8 cellular contexts compared by ENCODE assay signal in the genomic region with DNA sequence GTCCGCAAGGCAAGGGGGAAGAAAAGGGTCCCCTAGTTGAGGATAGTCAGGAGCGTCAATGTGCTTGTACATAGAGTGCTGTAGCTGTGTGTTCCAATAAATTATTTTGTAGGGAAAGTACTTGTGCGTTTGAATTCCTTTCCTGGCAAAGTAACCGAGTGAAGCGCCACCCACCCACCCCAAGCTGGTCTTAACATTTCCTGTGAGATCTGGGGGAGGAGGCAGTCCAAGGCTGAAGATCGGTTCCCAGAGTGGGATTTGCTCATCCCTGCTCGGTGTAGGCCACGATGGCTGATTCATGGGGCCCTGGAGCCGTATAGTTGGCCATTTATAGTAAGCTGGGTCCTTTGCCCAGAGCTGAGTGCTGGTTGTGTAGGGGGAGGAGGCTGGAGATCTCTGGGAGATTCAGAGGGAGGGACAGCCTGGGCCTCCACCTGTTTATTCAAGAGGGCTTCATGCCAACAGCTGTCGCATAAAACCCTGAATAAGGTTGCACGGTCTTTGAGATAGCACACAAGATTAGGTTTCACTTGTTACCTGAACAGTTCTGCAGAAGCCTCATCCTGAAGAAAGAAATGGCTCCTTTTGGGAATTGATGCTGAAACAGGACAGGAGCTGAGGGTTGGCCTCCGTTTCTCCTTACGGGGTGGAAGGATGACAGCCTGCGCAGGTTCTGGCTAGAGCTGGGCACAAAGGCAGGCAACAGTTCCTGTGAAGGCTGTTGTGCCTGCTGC. TPM values are rescaled to one million over a fixed set of nuclear protein-coding genes. Genes with fewer than 3 reads are reported as not detected.
DNase-seq lines count a peak whose midpoint lies in the region; ATAC-seq and TF ChIP-seq lines count a peak whose summit lies in the region.

No MANE protein-coding gene starts in this region.

- peak overlapping the region; percentile 22 for H3K9ac ChIP-seq in OCI-LY1 (ENCODE audit: low read length)
- peak overlapping the region; percentile 88 for H3K9ac ChIP-seq in mammary epithelial cell (ENCODE audit: insufficient read depth, low read length)

- H3K4me3 ChIP-seq in OCI-LY1 (ENCODE audit: low read depth, low read length, poor library complexity, severe bottlenecking): peak overlapping the region; percentile 95
- H3K4me3 ChIP-seq in mammary epithelial cell (replicated peaks in 1 of 3; ENCODE audit: insufficient read depth in 1 of 3, low read depth in 2 of 3, low read length in 3 of 3): peak overlapping the region; percentile 14 to 96 (median 93)
- H3K4me3 ChIP-seq in lower lobe of right lung: peak overlapping the region; percentile 100
- peak overlapping the region; percentile 84 to 90 for H3K4me3 ChIP-seq in tibial artery

- ATAC-seq in lower lobe of right lung (no peak), GM18873 (IDR thresholded peaks at IDR 0.05; ENCODE audit: low FRiP score, unreplicated experiment) (no peak)

- peak; percentile 25 to 38 for DNase-seq in stimulated activated CD4-positive, alpha-beta T cell treated with anti-CD3 and anti-CD28 coated beads, Interleukin-2, amount 100 ng/mL, for 24 hours
- no peak for DNase-seq in stimulated activated CD4-positive, alpha-beta T cell treated with anti-CD3 and anti-CD28 coated beads, Interleukin-4, amount 100 ng/mL, for 1 hour
- DNase-seq in mammary epithelial cell (peak; percentile 47), lower lobe of right lung (peak; percentile 28), tibial artery (peak in 1 of 2 donors; percentile 81), GDM1 (lab: John Stamatoyannopoulos, UW) (no peak)

- H3K4me2 ChIP-seq in OCI-LY1 (ENCODE audit: low read length) (peak overlapping the region; percentile 73), mammary epithelial cell (ENCODE audit: insufficient read depth, low read depth, low read length) (peak overlapping the region; percentile 90)

- H3K9me2 ChIP-seq in OCI-LY1 (ENCODE audit: low read depth, low read length): no peaks in the 10 kb centered on the region

- no peaks in the 10 kb centered on the region for H3K27me3 ChIP-seq in OCI-LY1 (ENCODE audit: insufficient read depth, low read length)
- no peaks in the 10 kb centered on the region for H3K27me3 ChIP-seq in mammary epithelial cell (ENCODE audit: insufficient read depth, low read length)
- H3K27me3 ChIP-seq in lower lobe of right lung (ENCODE audit: low read depth): no peaks in the 10 kb centered on the region
- H3K27me3 ChIP-seq in tibial artery: no peaks in the 10 kb centered on the region

- H3K79me2 ChIP-seq in OCI-LY1 (ENCODE audit: insufficient read depth, low read length) (peaks cover 14% of the 10 kb centered on the region), mammary epithelial cell (ENCODE audit: insufficient read depth, low read length) (peaks cover 54% of the 10 kb centered on the region)

- peaks cover 27% of the 10 kb centered on the region for H3F3A ChIP-seq in OCI-LY1 (ENCODE audit: insufficient read depth, low read length)

- H2AFZ ChIP-seq in OCI-LY1 (ENCODE audit: low read length): no peak overlapping the region
- no peak overlapping the region for H2AFZ ChIP-seq in mammary epithelial cell (ENCODE audit: low read depth, low read length)

- in situ Hi-C loops in mammary epithelial cell (cut with MboI; ENCODE audit: low sequenced_read_pairs in 2 of 2): loop anchor here (25.0 kb wide), 1 partner anchor 360 kb away; the partner anchor contains the start of gene CBX7 (in 2 of the 2)

- H3K4me1 ChIP-seq in OCI-LY1 (ENCODE audit: insufficient read depth, low read length, severe bottlenecking) (peaks cover 55% of the 10 kb centered on the region), mammary epithelial cell (ENCODE audit: insufficient read depth, low read length) (peaks cover 20% of the 10 kb centered on the region), lower lobe of right lung (peaks cover 74% of the 10 kb centered on the region), tibial artery (peaks cover 5 to 68% (median 49%) of the 10 kb centered on the region in 4 donors)

- 6% methylated on average over 14 of the region's 14 CpGs for WGBS in mammary epithelial cell (ENCODE audit: low coverage, missing lambda C conversion rate)

- TF ChIP-seq CTCF in OCI-LY1 (IDR thresholded peaks at IDR 0.05; ENCODE audit: low read length) (no peak), mammary epithelial cell (conservative IDR thresholded peaks at IDR 0.05 in 1 of 2, IDR thresholded peaks at IDR 0.05 in 1 of 2; ENCODE audit: extremely low read depth in 1 of 2, insufficient read depth in 1 of 2, low read depth in 1 of 2, low read length in 2 of 2) (no peak), lower lobe of right lung (IDR thresholded peaks at IDR 0.05) (no peak), tibial artery (IDR thresholded peaks at IDR 0.05) (no peak)

- intact Hi-C loops in mammary epithelial cell (cut with micrococcal nuclease) (no loop called here), lower lobe of right lung (cut with DNase I) (no loop called here), tibial artery (cut with DNase I; ENCODE audit: low total_unique reads) (loop anchor here (5.0 to 10.0 kb wide), 3 partner anchors 88 to 370 kb away; partner anchors contain the start of genes CBX7 and TAB1)

- peak overlapping the region; percentile 51 for H3K27ac ChIP-seq in OCI-LY1 (ENCODE audit: low read depth, low read length, poor library complexity, severe bottlenecking)
- H3K27ac ChIP-seq in mammary epithelial cell (ENCODE audit: insufficient read depth, low read depth, low read length): no peak overlapping the region
- H3K27ac ChIP-seq in lower lobe of right lung: peak overlapping the region; percentile 100
- peak overlapping the region; percentile 98 to 99 for H3K27ac ChIP-seq in tibial artery

- dilution Hi-C loops in mammary epithelial cell (cut with HindIII; ENCODE audit: low sequenced_read_pairs): loop anchor here (25.0 kb wide), 1 partner anchor 285 kb away; the partner anchor contains the start of gene PDGFB

- no TSS peak for BruUV-seq in mammary epithelial cell (replicated peaks; lab: Mats Ljungman, UMichigan)

- CTCF ChIA-PET in mammary epithelial cell (lab: Charles Lee; ENCODE audit: low non-redundant PET): no interaction called here

- H4K20me1 ChIP-seq in OCI-LY1 (ENCODE audit: insufficient read depth, low read length): no peaks in the 10 kb centered on the region
- H4K20me1 ChIP-seq in mammary epithelial cell (ENCODE audit: insufficient read depth, low read length): peaks cover 12% of the 10 kb centered on the region

- H3K36me3 ChIP-seq in OCI-LY1 (ENCODE audit: insufficient read depth, low read length): peaks cover 56% of the 10 kb centered on the region
- H3K36me3 ChIP-seq in mammary epithelial cell (ENCODE audit: insufficient read depth, low read length): peaks cover 20% of the 10 kb centered on the region
- peaks cover 51% of the 10 kb centered on the region for H3K36me3 ChIP-seq in lower lobe of right lung
- peaks cover 31 to 69% (median 46%) of the 10 kb centered on the region in 3 donors for H3K36me3 ChIP-seq in tibial artery

- H3K9me3 ChIP-seq in OCI-LY1 (ENCODE audit: low read length) (no peaks in the 10 kb centered on the region), mammary epithelial cell (replicated peaks; ENCODE audit: insufficient read depth, low read length) (no peaks in the 10 kb centered on the region), lower lobe of right lung (no peaks in the 10 kb centered on the region), tibial artery (no peaks in the 10 kb centered on the region)

RNA-seq across cellular contexts. Expression of gene ATF4, which starts 2.4 kb away (rescaled TPM):
- total RNA-seq in mammary epithelial cell: 100 to 1,000 TPM; 598 to 653 TPM
- 904 TPM for polyA plus RNA-seq in mammary epithelial cell
- 327 TPM for polyA minus RNA-seq in mammary epithelial cell
- 327 TPM for total RNA-seq in lower lobe of right lung

RNA-seq across cellular contexts. Expression of gene RPS19BP1, which starts 9.8 kb away (rescaled TPM):
- total RNA-seq in mammary epithelial cell: 10 to 100 TPM; 35.7 to 81.3 TPM
- polyA plus RNA-seq in mammary epithelial cell: 89.0 TPM
- 12.5 TPM for polyA minus RNA-seq in mammary epithelial cell
- 67.9 TPM for total RNA-seq in lower lobe of right lung

RNA-seq across cellular contexts. Expression of gene MIEF1, which starts 20.6 kb away (rescaled TPM):
- total RNA-seq in mammary epithelial cell (10 to 100 TPM; 36.8 to 36.9 TPM), lower lobe of right lung (27.7 TPM)
- polyA plus RNA-seq in mammary epithelial cell: 25.6 TPM
- 40.2 TPM for polyA minus RNA-seq in mammary epithelial cell

RNA-seq across cellular contexts. Expression of gene CACNA1I, which starts 47.8 kb away (rescaled TPM):
- total RNA-seq in mammary epithelial cell (under 1 TPM in 1 of 2 donors, not detected in 1; under 0.01 TPM), lower lobe of right lung (0.21 TPM)
- 0.01 TPM for polyA plus RNA-seq in mammary epithelial cell
- not detected for polyA minus RNA-seq in mammary epithelial cell

Comparison
In these comparisons a context has a peak if more than half of its experiments do, and no peak if none do; other contexts are left out.
1. DNase-seq: peak in stimulated activated CD4-positive, alpha-beta T cell treated with anti-CD3 and anti-CD28 coated beads, Interleukin-2, amount 100 ng/mL, for 24 hours (2 of 2), mammary epithelial cell (single experiment) and lower lobe of right lung (single experiment); none in stimulated activated CD4-positive, alpha-beta T cell treated with anti-CD3 and anti-CD28 coated beads, Interleukin-4, amount 100 ng/mL, for 1 hour (single experiment) and GDM1 (single experiment).
2. Peak in every context shown above with its lines, with median percentiles within 50 percentile points of each other: H3K4me3 ChIP-seq.